In the genomic region with DNA sequence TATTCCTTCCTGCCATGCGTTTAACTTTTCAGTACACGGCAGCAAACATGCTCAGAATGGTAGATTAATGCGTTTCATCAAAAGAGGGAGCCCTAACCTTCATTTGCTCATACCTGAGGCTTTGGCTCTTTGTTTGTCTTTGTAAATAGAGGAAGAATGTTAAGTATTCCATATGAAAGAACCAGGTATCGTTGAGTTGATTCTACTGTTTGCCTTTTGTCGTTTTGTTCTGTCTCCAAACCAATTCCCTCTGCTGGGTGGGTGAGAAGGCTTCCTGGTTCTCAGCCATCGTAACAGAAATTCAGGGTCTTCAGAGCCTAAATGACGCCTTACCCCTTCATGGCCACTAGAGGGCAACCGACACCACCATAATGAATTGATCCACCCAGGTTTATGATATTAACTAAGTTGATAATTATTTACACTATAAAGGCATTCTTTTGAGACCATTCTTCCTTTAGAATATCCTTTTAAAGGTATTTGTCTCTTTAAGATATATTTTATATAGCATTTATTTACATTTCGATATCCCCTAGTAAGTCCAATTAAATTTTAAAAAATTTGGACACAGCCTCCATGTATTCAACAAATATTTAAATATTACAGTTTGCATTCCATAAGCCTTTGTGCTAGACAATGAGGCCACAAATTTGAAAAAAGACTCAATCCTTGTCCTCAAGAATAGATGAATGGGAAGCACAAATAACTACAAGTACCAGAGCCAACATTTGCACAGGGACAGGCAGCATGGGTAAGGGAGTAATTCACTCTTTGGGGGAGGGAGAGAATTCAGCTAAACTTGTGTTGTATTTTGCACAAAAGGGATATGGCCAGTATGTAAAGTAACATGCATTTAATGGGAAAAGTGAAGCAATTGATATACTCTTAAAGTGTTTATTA, we compare ENCODE assay signal across 8 cellular contexts. TPM values are rescaled to one million over a fixed set of nuclear protein-coding genes. Genes with fewer than 3 reads are reported as not detected.
A peak's percentile ranks its signal among the peaks of the same experiment; 100 is the strongest.
DNase-seq lines count a peak whose midpoint lies in the region; ATAC-seq and TF ChIP-seq lines count a peak whose summit lies in the region.

No MANE protein-coding gene starts in this region.

- H3K27ac ChIP-seq in HCT116 (ENCODE audit: low read depth, low read length) (no peak overlapping the region), SJCRH30 (no peak overlapping the region), heart left ventricle (no peak overlapping the region), rectal smooth muscle tissue (ENCODE audit: low read depth, low read length) (no peak overlapping the region)

- H3K4me1 ChIP-seq in HCT116 (ENCODE audit: control insufficient read depth in 1 of 2, insufficient read depth in 2 of 2, low read length in 2 of 2), result peaks cover 0 to 4% of the 10 kb centered on the region in 2 experiments; a peak in 1 of 4 replicates
- H3K4me1 ChIP-seq in SJCRH30, result no peaks in the 10 kb centered on the region
- peaks cover 0 to 12% (median 0%) of the 10 kb centered on the region in 12 donors for H3K4me1 ChIP-seq in heart left ventricle
- peaks cover 2% of the 10 kb centered on the region for H3K4me1 ChIP-seq in rectal smooth muscle tissue (ENCODE audit: control insufficient read depth, insufficient read depth, low read length)

- no peaks in the 10 kb centered on the region for H3K9me3 Mint-ChIP-seq in activated naive CD8-positive, alpha-beta T cell (ENCODE audit: low read depth)

- H3K4me2 ChIP-seq in HCT116 (ENCODE audit: low read length), result peak overlapping the region; percentile 78

- H3K36me3 ChIP-seq in HCT116 (ENCODE audit: control insufficient read depth in 1 of 2, insufficient read depth in 2 of 2, low read length in 2 of 2), result no peaks in the 10 kb centered on the region
- H3K36me3 ChIP-seq in SJCRH30, result no peaks in the 10 kb centered on the region
- no peaks in the 10 kb centered on the region for H3K36me3 ChIP-seq in heart left ventricle
- no peaks in the 10 kb centered on the region for H3K36me3 ChIP-seq in rectal smooth muscle tissue (ENCODE audit: control insufficient read depth, insufficient read depth, low read length)

- H3K4me3 Mint-ChIP-seq in activated naive CD8-positive, alpha-beta T cell, result peak overlapping the region; percentile 80

- WGBS in heart left ventricle, 4 donors, result 6 to 9% (median 6%) methylated on average over 9 of the region's 9 CpGs

- H3K27me3 ChIP-seq in HCT116 (ENCODE audit: insufficient read depth, low read length), result peaks cover 4% of the 10 kb centered on the region; the same call in 1 of the 2 replicates
- no peaks in the 10 kb centered on the region for H3K27me3 ChIP-seq in SJCRH30
- peaks cover 0 to 15% (median 0%) of the 10 kb centered on the region in 9 donors for H3K27me3 ChIP-seq in heart left ventricle
- H3K27me3 ChIP-seq in rectal smooth muscle tissue (ENCODE audit: control insufficient read depth, insufficient read depth, low read length), result peaks cover 2% of the 10 kb centered on the region

- RAD21 ChIA-PET in HCT116 (lab: Charles Lee; ENCODE audit: low non-redundant PET in 1 of 2, low total read pairs in 2 of 2, uncharacterized antibody in 2 of 2, unreplicated experiment in 2 of 2), result interaction anchor here in 1 of 2 experiments (0.9 to 1.0 kb wide), 2 partner anchors 146 to 356 kb away, joined by 4 read pairs; no protein-coding TSS in a partner anchor

- peak; percentile 89 for ATAC-seq in HCT116
- ATAC-seq in heart left ventricle, result peak in 3 of 4 donors; percentile 64 to 87 (median 65)

- peak overlapping the region; percentile 56 for H3K27ac Mint-ChIP-seq in activated naive CD8-positive, alpha-beta T cell

- intact Hi-C loops in HCT116 (cut with micrococcal nuclease) (loop anchor here (1.0 to 5.0 kb wide), 5 partner anchors 91 to 356 kb away; no protein-coding TSS in a partner anchor), heart left ventricle (cut with DNase I) (loop anchor here (1.0 to 10.0 kb wide), 11 partner anchors 146 to 358 kb away; a partner anchor contains a TSS)

- no peaks in the 10 kb centered on the region for H3K36me3 Mint-ChIP-seq in activated naive CD8-positive, alpha-beta T cell

- CTCF ChIA-PET in HCT116 (lab: Charles Lee), result interaction anchor here (1.3 to 2.4 kb wide), 4 partner anchors 142 to 355 kb away, joined by 5 to 21 read pairs (median 8); no protein-coding TSS in a partner anchor

- no peak for TF ChIP-seq POLR2A in HCT116 (IDR thresholded peaks at IDR 0.05; ENCODE audit: borderline replicate concordance, extremely low read depth, insufficient read depth, insufficient read length)
- no peak for TF ChIP-seq POLR2A in heart left ventricle (IDR thresholded peaks at IDR 0.05)

- DNase-seq in GM10266 (ENCODE audit: extremely low spot score), result peak; percentile 82
- peak; percentile 42 for DNase-seq in HCT116 (ENCODE audit: low read depth, low spot score)
- peak; percentile 74 for DNase-seq in LoVo (ENCODE audit: low spot score)
- peak; percentile 11 to 68 for DNase-seq in SJCRH30
- DNase-seq in heart left ventricle, result peak in 2 of 5 donors; percentile 20 to 30
- no peak for DNase-seq in middle frontal gyrus (ENCODE audit: extremely low spot score, low spot score)

- BruUV-seq in HCT116 (replicated peaks; lab: Mats Ljungman, UMichigan), result no TSS peak

- H3K79me2 ChIP-seq in HCT116 (ENCODE audit: insufficient read depth, low read length), result no peaks in the 10 kb centered on the region

- no peaks in the 10 kb centered on the region for H3K27me3 Mint-ChIP-seq in activated naive CD8-positive, alpha-beta T cell

- no peaks in the 10 kb centered on the region for H4K20me1 ChIP-seq in HCT116 (ENCODE audit: insufficient read depth)

- peak; percentile 79 for TF ChIP-seq CTCF in GM10266 (IDR thresholded peaks at IDR 0.05; ENCODE audit: control insufficient read depth, insufficient read depth, low read depth, missing control alignments)
- TF ChIP-seq CTCF in HCT116 (IDR thresholded peaks at IDR 0.05 in 2 of 3, conservative IDR thresholded peaks at IDR 0.05 in 1 of 3; ENCODE audit: borderline replicate concordance in 1 of 3, insufficient read depth in 1 of 3, low read depth in 2 of 3, low read length in 2 of 3), result peak; percentile 77 to 96 (median 90)
- peak; percentile 87 to 95 (median 90) for TF ChIP-seq CTCF in heart left ventricle (IDR thresholded peaks at IDR 0.05)

- H3K4me3 ChIP-seq in HCT116 (replicated peaks in 1 of 2; ENCODE audit: low read depth in 1 of 2, low read length in 2 of 2), result peak overlapping the region; percentile 27 to 51
- H3K4me3 ChIP-seq in SJCRH30, result no peak overlapping the region
- peak overlapping the region in 7 of 12 donors; percentile 1 to 35 (median 25) for H3K4me3 ChIP-seq in heart left ventricle
- H3K4me3 ChIP-seq in rectal smooth muscle tissue (ENCODE audit: low read length), result peak overlapping the region; percentile 37

- no peaks in the 10 kb centered on the region for H3K9me3 ChIP-seq in HCT116 (ENCODE audit: control insufficient read depth in 1 of 2, insufficient read depth in 1 of 2, low read depth in 1 of 2, low read length in 2 of 2)
- no peaks in the 10 kb centered on the region for H3K9me3 ChIP-seq in SJCRH30 (replicated peaks)
- H3K9me3 ChIP-seq in heart left ventricle, result no peaks in the 10 kb centered on the region

- POLR2A ChIA-PET in HCT116 (lab: Charles Lee), result no interaction called here

- H3K9ac ChIP-seq in HCT116 (ENCODE audit: low read length) (no peak overlapping the region), rectal smooth muscle tissue (ENCODE audit: low read length) (no peak overlapping the region)

- H3K9me2 ChIP-seq in HCT116 (ENCODE audit: insufficient read depth), result no peaks in the 10 kb centered on the region

- TF ChIP-seq RAD21 in HCT116 (IDR thresholded peaks at IDR 0.05; ENCODE audit: low read depth), result peak; percentile 80

- H2AFZ ChIP-seq in HCT116 (ENCODE audit: low read depth, low read length, poor library complexity, severe bottlenecking), result peak overlapping the region; percentile 98

- peaks cover 1% of the 10 kb centered on the region for H3K4me1 Mint-ChIP-seq in activated naive CD8-positive, alpha-beta T cell (ENCODE audit: low read depth)

TF ChIP-seq in HCT116, 20 proteins besides CTCF, POLR2A, EP300 and RAD21:
- TF ChIP-seq ZNF274 (IDR thresholded peaks at IDR 0.05; ENCODE audit: low read depth, low read length), result no peak
- TF ChIP-seq EGR1 (IDR thresholded peaks at IDR 0.05; ENCODE audit: low read depth), result no peak
- peak; percentile 29; the same call in 1 of the 2 replicates for TF ChIP-seq ELF1 (IDR thresholded peaks at IDR 0.05; ENCODE audit: borderline replicate concordance, low read depth)

RNA-seq across cellular contexts. Expression of a gene that starts 48.1 kb away (rescaled TPM):
- total RNA-seq in HCT116 (2021; ENCODE audit: unreplicated experiment), result 33.3 TPM
- 22.1 and 26.6 TPM in 2 replicates for polyA plus RNA-seq in HCT116 (2012)
- 48.8 and 59.4 TPM in 2 replicates for total RNA-seq in SJCRH30 (2014; rRNA removed; shearing (Covaris generic))
- 100 to 1,000 TPM in 5 of 9 donors, 10 to 100 TPM in 4; 65.0 to 139 (median 110) TPM for total RNA-seq in heart left ventricle
- 100 to 1,000 TPM in 1 of 2 donors, 10 to 100 TPM in 1; 89.7 to 114 TPM for polyA plus RNA-seq in heart left ventricle

RNA-seq across cellular contexts. Expression of a gene that starts 48.8 kb away (rescaled TPM):
- total RNA-seq in HCT116 (2021; ENCODE audit: unreplicated experiment) (1.1 TPM), heart left ventricle (under 1 TPM in 6 of 9 donors, not detected in 3; 0.15 to 0.84 (median 0.47) TPM)
- polyA plus RNA-seq in HCT116 (2012), result 0.25 and 0.46 TPM in 2 replicates
- 0.36 TPM in 1 of 2 replicates, not detected in the other for total RNA-seq in SJCRH30 (2014; rRNA removed; shearing (Covaris generic))
- under 1 TPM; 0.10 to 0.38 TPM for polyA plus RNA-seq in heart left ventricle
